8 cellular contexts compared by ENCODE assay signal in genomic region chr2:229921101-229921891, GRCh38. TPM values are rescaled to one million over a fixed set of nuclear protein-coding genes. Genes with fewer than 3 reads are reported as not detected.
DNase-seq lines count a peak whose midpoint lies in the region; ATAC-seq and TF ChIP-seq lines count a peak whose summit lies in the region.

No MANE protein-coding gene starts in this region.

- H3K4me3 ChIP-seq in DOHH2 (ENCODE audit: low read length) (peak overlapping the region; percentile 97), IMR-90 (ENCODE audit: insufficient read depth, low read depth, low read length) (peak overlapping the region; percentile 75), SU-DHL-6 (ENCODE audit: insufficient read depth, low read length, poor library complexity, severe bottlenecking) (peak overlapping the region; percentile 58), adrenal gland (peak overlapping the region; percentile 53 to 89 (median 72)), prostate gland (peak overlapping the region; percentile 91 to 95), uterus (peak overlapping the region; percentile 63 to 95)

- peak overlapping the region; percentile 83; the same call in 1 of the 2 replicates for H3K23ac ChIP-seq in IMR-90 (ENCODE audit: low read depth, low read length)

- peaks cover 3 to 30% of the 10 kb centered on the region in 2 experiments; a peak in 2 of 4 replicates for H3K79me1 ChIP-seq in IMR-90 (ENCODE audit: low read depth in 1 of 2, low read length in 2 of 2)

- intact Hi-C loops in IMR-90 (cut with micrococcal nuclease): loop anchor here (5.0 to 10.0 kb wide), 4 partner anchors 119 to 854 kb away; no protein-coding TSS in a partner anchor
- intact Hi-C loops in adrenal gland (cut with DNase I): loop anchor here in 1 of 2 donors (10.0 kb wide), 1 partner anchor 116 kb away; no protein-coding TSS in a partner anchor
- intact Hi-C loops in left ventricle myocardium superior (cut with micrococcal nuclease): no loop called here
- intact Hi-C loops in prostate gland (cut with DNase I): loop anchor here (5.0 kb wide), 1 partner anchor 119 kb away; no protein-coding TSS in a partner anchor
- intact Hi-C loops in uterus (cut with DNase I; ENCODE audit: low total_unique reads): no loop called here

- CTCF ChIA-PET in IMR-90 (lab: Yijun Ruan, JAX): no interaction called here

- H3K9me1 ChIP-seq in IMR-90 (ENCODE audit: insufficient read depth, low read length): 0 out of 2 replicates have a peak, but pooled peaks cover 2% of the 10 kb centered on the region

- no TSS peak for BruUV-seq in IMR-90 (replicated peaks; lab: Mats Ljungman, UMichigan)

- H3K14ac ChIP-seq in IMR-90 (replicated peaks; ENCODE audit: low read depth, low read length): peak overlapping the region; percentile 84

- peak overlapping the region; percentile 69 for H3K9ac ChIP-seq in IMR-90 (ENCODE audit: low read depth, low read length)
- H3K9ac ChIP-seq in SU-DHL-6 (ENCODE audit: low read length): peak overlapping the region; percentile 78

- peaks cover 7% of the 10 kb centered on the region; the same call in 1 of the 2 replicates for H4K20me1 ChIP-seq in DOHH2 (ENCODE audit: control insufficient read depth, insufficient read depth, low read depth, low read length)
- peaks cover 48% of the 10 kb centered on the region for H4K20me1 ChIP-seq in IMR-90 (ENCODE audit: insufficient read depth, low read length)
- no peaks in the 10 kb centered on the region for H4K20me1 ChIP-seq in SU-DHL-6 (ENCODE audit: low read depth, low read length)

- peak; percentile 58 for DNase-seq in IMR-90
- peak; percentile 51 to 83 (median 68) for DNase-seq in adrenal gland
- peak; percentile 75 for DNase-seq in left ventricle myocardium superior
- DNase-seq in prostate gland (ENCODE audit: low spot score): peak; percentile 50
- DNase-seq in uterus: peak; percentile 68 to 76

- ATAC-seq in GM21576 (IDR thresholded peaks at IDR 0.05; ENCODE audit: unreplicated experiment) (peak; percentile 17), IMR-90 (ENCODE audit: low read depth) (peak; percentile 16), left ventricle myocardium superior (peak; percentile 51)

- H2BK20ac ChIP-seq in IMR-90 (ENCODE audit: low read depth, low read length): no peak overlapping the region

- H3K18ac ChIP-seq in IMR-90 (ENCODE audit: low read depth, low read length): peak overlapping the region; percentile 50; the same call in 1 of the 2 replicates

- peaks cover 65% of the 10 kb centered on the region for H3K79me2 ChIP-seq in DOHH2 (ENCODE audit: control insufficient read depth, low read length)
- H3K79me2 ChIP-seq in SU-DHL-6 (ENCODE audit: insufficient read depth, low read length): peaks cover 50% of the 10 kb centered on the region

- H3K9me3 ChIP-seq in DOHH2 (ENCODE audit: control insufficient read depth, insufficient read depth, low read length) (no peaks in the 10 kb centered on the region), IMR-90 (ENCODE audit: control insufficient read depth, insufficient read depth, low read length) (no peaks in the 10 kb centered on the region), SU-DHL-6 (ENCODE audit: insufficient read depth, low read length) (no peaks in the 10 kb centered on the region), adrenal gland (replicated peaks in 1 of 3) (no peaks in the 10 kb centered on the region), prostate gland (no peaks in the 10 kb centered on the region), uterus (no peaks in the 10 kb centered on the region)

- no peak overlapping the region for H2BK15ac ChIP-seq in IMR-90 (ENCODE audit: low read depth, low read length)

- 0% methylated on average over 15 of the region's 60 CpGs; no CpG with 5 or more reads in 1 of the 2 experiments for WGBS in IMR-90 (ENCODE audit: extremely low coverage in 2 of 2, insufficient read length in 1 of 2), 2 experiments
- 0 to 2% (median 1%) methylated on average over 38 to 59 of the region's 60 CpGs for WGBS in adrenal gland, 4 donors
- 1% methylated on average over 56 of the region's 60 CpGs for WGBS in prostate gland

- H4K8ac ChIP-seq in IMR-90 (ENCODE audit: low read depth in 2 of 2, low read length in 2 of 2): peak overlapping the region; percentile 52 to 73; a peak in 3 of 4 replicates

- no peak for TF ChIP-seq RAD21 in IMR-90 (IDR thresholded peaks at IDR 0.05; ENCODE audit: low read length)

- no peak for TF ChIP-seq CTCF in DOHH2 (IDR thresholded peaks at IDR 0.05; ENCODE audit: low read depth, low read length, poor library complexity, severe bottlenecking)
- TF ChIP-seq CTCF in IMR-90 (conservative IDR thresholded peaks at IDR 0.05; ENCODE audit: low read depth, low read length): no peak
- TF ChIP-seq CTCF in SU-DHL-6 (IDR thresholded peaks at IDR 0.05; ENCODE audit: insufficient read depth, low read length, poor library complexity, severe bottlenecking): no peak
- TF ChIP-seq CTCF in adrenal gland (IDR thresholded peaks at IDR 0.05): no peak
- no peak for TF ChIP-seq CTCF in prostate gland (IDR thresholded peaks at IDR 0.05)
- no peak for TF ChIP-seq CTCF in uterus (IDR thresholded peaks at IDR 0.05)

- H3F3A ChIP-seq in DOHH2 (ENCODE audit: control insufficient read depth, insufficient read depth) (peaks cover 15% of the 10 kb centered on the region), SU-DHL-6 (ENCODE audit: insufficient read depth) (peaks cover 19% of the 10 kb centered on the region; the same call in 1 of the 2 replicates)

- H3K4me1 ChIP-seq in DOHH2 (ENCODE audit: control insufficient read depth, low read length) (peaks cover 22% of the 10 kb centered on the region), IMR-90 (ENCODE audit: control insufficient read depth, insufficient read depth, low read length) (0 out of 2 replicates have a peak, but pooled peaks cover 2% of the 10 kb centered on the region), adrenal gland (replicated peaks in 1 of 2) (peaks cover 0 to 40% of the 10 kb centered on the region in 2 donors), prostate gland (replicated peaks) (no peaks in the 10 kb centered on the region), uterus (no peaks in the 10 kb centered on the region)

- peak overlapping the region; percentile 44 for H4K5ac ChIP-seq in IMR-90 (ENCODE audit: low read depth, low read length)

- peaks cover 16% of the 10 kb centered on the region for H3K36me3 ChIP-seq in DOHH2 (ENCODE audit: control insufficient read depth, low read length)
- H3K36me3 ChIP-seq in IMR-90 (ENCODE audit: control insufficient read depth, insufficient read depth, low read length): peaks cover 9% of the 10 kb centered on the region
- peaks cover 3% of the 10 kb centered on the region; the same call in 1 of the 2 replicates for H3K36me3 ChIP-seq in SU-DHL-6 (ENCODE audit: low read length)
- no peaks in the 10 kb centered on the region for H3K36me3 ChIP-seq in adrenal gland (replicated peaks in 1 of 2)
- H3K36me3 ChIP-seq in prostate gland: no peaks in the 10 kb centered on the region
- no peaks in the 10 kb centered on the region for H3K36me3 ChIP-seq in uterus

- H3K27ac ChIP-seq in DOHH2 (ENCODE audit: low read depth, low read length) (peak overlapping the region; percentile 85), IMR-90 (ENCODE audit: insufficient read depth, low read length) (peak overlapping the region; percentile 92), SU-DHL-6 (ENCODE audit: low read depth, low read length) (peak overlapping the region; percentile 91), adrenal gland (peak overlapping the region; percentile 93 to 99 (median 97)), prostate gland (peak overlapping the region; percentile 97 to 98), uterus (peak overlapping the region; percentile 93 to 99)

- in situ Hi-C loops in IMR-90 (cut with MboI; ENCODE audit: low sequenced_read_pairs): no loop called here

- peak overlapping the region; percentile 94 for H2BK5ac ChIP-seq in IMR-90 (ENCODE audit: low read depth, low read length, poor library complexity, severe bottlenecking)

- H3K9me2 ChIP-seq in DOHH2 (replicated peaks; ENCODE audit: control insufficient read depth, low read length): no peaks in the 10 kb centered on the region
- H3K9me2 ChIP-seq in SU-DHL-6 (replicated peaks; ENCODE audit: insufficient read depth, low read length): no peaks in the 10 kb centered on the region

- peak overlapping the region; percentile 66 for H3K56ac ChIP-seq in IMR-90 (ENCODE audit: extremely low read depth, insufficient read depth, low read length)

- H2AK5ac ChIP-seq in IMR-90 (ENCODE audit: low read depth, low read length): peak overlapping the region; percentile 74

- H2BK120ac ChIP-seq in IMR-90 (ENCODE audit: low read depth, low read length): no peak overlapping the region

- H3K27me3 ChIP-seq in DOHH2 (ENCODE audit: control insufficient read depth, low read length): no peaks in the 10 kb centered on the region
- H3K27me3 ChIP-seq in IMR-90 (ENCODE audit: control insufficient read depth, insufficient read depth, low read length): no peaks in the 10 kb centered on the region
- H3K27me3 ChIP-seq in SU-DHL-6 (ENCODE audit: low read length): no peaks in the 10 kb centered on the region
- no peaks in the 10 kb centered on the region for H3K27me3 ChIP-seq in adrenal gland
- no peaks in the 10 kb centered on the region for H3K27me3 ChIP-seq in prostate gland (replicated peaks; ENCODE audit: insufficient read depth)
- H3K27me3 ChIP-seq in uterus: no peaks in the 10 kb centered on the region

- peak; percentile 73 for TF ChIP-seq POLR2A in IMR-90 (IDR thresholded peaks at IDR 0.05; ENCODE audit: low read depth, low read length)
- TF ChIP-seq POLR2A in adrenal gland (IDR thresholded peaks at IDR 0.05): no peak
- peak; percentile 16 for TF ChIP-seq POLR2A in prostate gland (IDR thresholded peaks at IDR 0.05)
- TF ChIP-seq POLR2A in uterus (IDR thresholded peaks at IDR 0.05): peak in 1 of 2 donors; percentile 15

- H3K4ac ChIP-seq in IMR-90 (ENCODE audit: low read depth, low read length): peak overlapping the region; percentile 90

- peak overlapping the region; percentile 70 for H4K91ac ChIP-seq in IMR-90 (ENCODE audit: insufficient read depth, low read depth, low read length)

- H2AFZ ChIP-seq in IMR-90 (replicated peaks; ENCODE audit: low read length, poor library complexity) (peak overlapping the region; percentile 96), SU-DHL-6 (ENCODE audit: low read depth, low read length, severe bottlenecking) (peak overlapping the region; percentile 18)

- peak overlapping the region; percentile 96 for H3K4me2 ChIP-seq in DOHH2 (ENCODE audit: low read length)
- peak overlapping the region; percentile 89 for H3K4me2 ChIP-seq in IMR-90 (ENCODE audit: low read depth, low read length)
- H3K4me2 ChIP-seq in SU-DHL-6 (ENCODE audit: low read depth, low read length, poor library complexity, severe bottlenecking): peak overlapping the region; percentile 56

- peak overlapping the region; percentile 96 for H2AK9ac ChIP-seq in IMR-90 (replicated peaks; ENCODE audit: low read depth, low read length, poor library complexity)

- POLR2A ChIA-PET in IMR-90 (lab: Charles Lee; ENCODE audit: unreplicated experiment): no interaction called here

- dilution Hi-C loops in IMR-90 (cut with HindIII; ENCODE audit: low sequenced_read_pairs, unreplicated experiment): no loop called here

RNA-seq across cellular contexts. Expression of gene TRIP12, which starts 0.5 kb away (rescaled TPM):
- 209 and 315 TPM in 2 replicates for total RNA-seq in IMR-90 (2012; rRNA removed)
- 42.1 and 51.6 TPM in 2 replicates for polyA plus RNA-seq in IMR-90 (2012; rRNA removed)
- polyA plus RNA-seq in IMR-90 (2012; cell fraction: cytosol; rRNA removed): 7.7 and 12.0 TPM in 2 replicates
- 12.0 and 98.0 TPM in 2 replicates for polyA plus RNA-seq in IMR-90 (2012; cell fraction: nucleus; rRNA removed; ENCODE audit: low replicate concordance)
- 100 to 1,000 TPM in 6 of 8 donors, 10 to 100 TPM in 2; 78.1 to 242 (median 157) TPM for total RNA-seq in adrenal gland
- 100 to 1,000 TPM in 1 of 3 donors, 10 to 100 TPM in 2; 15.5 to 167 (median 23.7) TPM for polyA plus RNA-seq in adrenal gland
- 194 TPM for total RNA-seq in left ventricle myocardium superior
- total RNA-seq in prostate gland: 100 to 1,000 TPM; 182 to 289 TPM
- 100 to 1,000 TPM in 3 of 4 donors, 10 to 100 TPM in 1; 77.1 to 255 (median 197) TPM for total RNA-seq in uterus

RNA-seq across cellular contexts. Expression of gene FBXO36, which starts 1.0 kb away (rescaled TPM):
- 2.2 TPM in 2 replicates for total RNA-seq in IMR-90 (2012; rRNA removed)
- polyA plus RNA-seq in IMR-90 (2012; rRNA removed): 1.2 and 1.3 TPM in 2 replicates
- polyA plus RNA-seq in IMR-90 (2012; cell fraction: cytosol; rRNA removed): 0.52 and 0.54 TPM in 2 replicates
- polyA plus RNA-seq in IMR-90 (2012; cell fraction: nucleus; rRNA removed; ENCODE audit: low replicate concordance): 0.34 and 1.3 TPM in 2 replicates
- total RNA-seq in adrenal gland: 1 to 10 TPM; 4.2 to 8.6 (median 6.4) TPM
- polyA plus RNA-seq in adrenal gland: 1 to 10 TPM; 1.9 to 9.2 (median 2.4) TPM
- 0.55 TPM for total RNA-seq in left ventricle myocardium superior
- total RNA-seq in prostate gland: 1 to 10 TPM; 5.6 to 8.4 TPM
- total RNA-seq in uterus: 1 to 10 TPM in 3 of 4 donors, under 1 TPM in 1; 0.88 to 8.8 (median 5.4) TPM

Comparison
In these comparisons a context has a peak if more than half of its experiments do, and no peak if none do; other contexts are left out.
1. Peak in every context shown above with its lines: DNase-seq, ATAC-seq, H3K4me3 ChIP-seq and H3K27ac ChIP-seq.
2. POLR2A ChIP-seq: peak in IMR-90 (single experiment) and prostate gland (single experiment); none in adrenal gland (0 of 2).
3. intact Hi-C loops: an anchor here in IMR-90 (5.0 to 10.0 kb wide) and prostate gland (5.0 kb wide); none called in left ventricle myocardium superior and uterus.